8 cellular contexts compared by ENCODE assay signal in the genomic region with DNA sequence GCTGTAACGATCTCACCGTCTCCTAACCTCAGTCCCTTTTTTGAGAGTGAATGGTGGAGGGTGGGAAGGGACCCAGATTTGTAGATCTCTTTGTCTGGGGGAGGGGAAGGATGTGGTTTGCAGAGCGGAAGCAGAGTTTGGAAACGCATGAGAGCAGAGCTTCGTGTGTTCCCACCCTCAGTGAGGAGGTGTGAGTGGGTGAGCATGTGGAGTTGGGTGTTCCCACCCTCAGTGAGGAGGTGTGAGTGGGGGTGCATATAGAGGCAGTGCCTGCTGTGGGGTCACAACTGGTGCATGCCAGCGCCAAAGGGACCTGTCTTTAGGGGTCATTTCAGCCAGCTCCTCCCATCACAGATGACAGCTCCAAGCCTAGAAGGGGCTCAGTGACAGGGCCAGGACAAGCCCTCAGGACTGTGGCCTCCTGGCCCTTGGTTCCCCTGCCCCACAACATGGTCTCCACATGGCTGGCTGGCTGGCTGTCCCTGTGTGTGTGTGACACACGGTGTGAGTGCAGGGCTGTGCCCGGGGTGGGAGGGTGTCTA. TPM values are rescaled to one million over a fixed set of nuclear protein-coding genes. Genes with fewer than 3 reads are reported as not detected.
DNase-seq lines count a peak whose midpoint lies in the region; ATAC-seq lines count a peak whose summit lies in the region.

No MANE protein-coding gene starts in this region.

- no peak for ATAC-seq in GM21737 (IDR thresholded peaks at IDR 0.05; ENCODE audit: unreplicated experiment)

- H3K9me3 Mint-ChIP-seq in dendritic cell treated with granulocyte-macrophage colony-stimulating factor and Interleukin-4, amounts not matched to agents 40 ng/mL and 50 ng/mL, for 4 days: no peaks in the 10 kb centered on the region

- no peaks in the 10 kb centered on the region for H3K27me3 Mint-ChIP-seq in dendritic cell treated with granulocyte-macrophage colony-stimulating factor and Interleukin-4, amounts not matched to agents 40 ng/mL and 50 ng/mL, for 4 days

- H3K4me3 Mint-ChIP-seq in dendritic cell treated with granulocyte-macrophage colony-stimulating factor and Interleukin-4, amounts not matched to agents 40 ng/mL and 50 ng/mL, for 4 days: peak overlapping the region; percentile 5

- intact Hi-C loops in dendritic cell treated with granulocyte-macrophage colony-stimulating factor and Interleukin-4, amounts not matched to agents 40 ng/mL and 50 ng/mL, for 4 days (cut with micrococcal nuclease): no loop called here

- H3K4me3 ChIP-seq in Jurkat, Clone E6-1 (ENCODE audit: low read length): no peak overlapping the region

- peak; percentile 98 for DNase-seq in Jurkat, Clone E6-1 (ENCODE audit: low read depth, low spot score)
- peak; percentile 48 for DNase-seq in activated CD4-positive, alpha-beta T cell treated with anti-CD3 and anti-CD28 coated beads for 1 hour
- DNase-seq in stimulated activated CD8-positive, alpha-beta memory T cell treated with anti-CD3 and anti-CD28 coated beads, Interleukin-7, amount 100 ng/mL, for 4 hours (ENCODE audit: low read depth in 2 of 2): peak; percentile 74 to 81
- DNase-seq in NCI-H2029 (lab: John Stamatoyannopoulos, UW) (no peak), dedifferentiated amniotic fluid mesenchymal stem cell (ENCODE audit: extremely low spot score) (no peak), HCEC 1CT (no peak)

- H3K36me3 Mint-ChIP-seq in dendritic cell treated with granulocyte-macrophage colony-stimulating factor and Interleukin-4, amounts not matched to agents 40 ng/mL and 50 ng/mL, for 4 days (ENCODE audit: low read depth): peaks cover 72% of the 10 kb centered on the region

- peaks cover 87% of the 10 kb centered on the region for H3K4me1 Mint-ChIP-seq in dendritic cell treated with granulocyte-macrophage colony-stimulating factor and Interleukin-4, amounts not matched to agents 40 ng/mL and 50 ng/mL, for 4 days (ENCODE audit: low read depth)

- H3K27ac Mint-ChIP-seq in dendritic cell treated with granulocyte-macrophage colony-stimulating factor and Interleukin-4, amounts not matched to agents 40 ng/mL and 50 ng/mL, for 4 days: peak overlapping the region; percentile 79

RNA-seq across cellular contexts. Expression of gene CISD3, which starts 1.8 kb away (rescaled TPM):
- 93.8 TPM for polyA plus RNA-seq in Jurkat, Clone E6-1 (2012; ENCODE audit: insufficient read depth, insufficient read length)

RNA-seq across cellular contexts. Expression of gene PCGF2, which starts 19.8 kb away (rescaled TPM):
- 29.7 TPM for polyA plus RNA-seq in Jurkat, Clone E6-1 (2012; ENCODE audit: insufficient read depth, insufficient read length)

RNA-seq across cellular contexts. Expression of gene MLLT6, which starts 23.3 kb away (rescaled TPM):
- 79.5 TPM for polyA plus RNA-seq in Jurkat, Clone E6-1 (2012; ENCODE audit: insufficient read depth, insufficient read length)

RNA-seq across cellular contexts. Expression of gene PSMB3, which starts 24.2 kb away (rescaled TPM):
- polyA plus RNA-seq in Jurkat, Clone E6-1 (2012; ENCODE audit: insufficient read depth, insufficient read length): 537 TPM

RNA-seq across cellular contexts. Expression of gene EPOP, which starts 53.6 kb away (rescaled TPM):
- 22.9 TPM for polyA plus RNA-seq in Jurkat, Clone E6-1 (2012; ENCODE audit: insufficient read depth, insufficient read length)

Comparison
In these comparisons a context has a peak if more than half of its experiments do, and no peak if none do; other contexts are left out.
1. DNase-seq: peak in Jurkat, Clone E6-1 (single experiment), activated CD4-positive, alpha-beta T cell treated with anti-CD3 and anti-CD28 coated beads for 1 hour (single experiment) and stimulated activated CD8-positive, alpha-beta memory T cell treated with anti-CD3 and anti-CD28 coated beads, Interleukin-7, amount 100 ng/mL, for 4 hours (2 of 2); none in NCI-H2029 (single experiment), dedifferentiated amniotic fluid mesenchymal stem cell (single experiment) and HCEC 1CT (single experiment).